ENCODE assay signal across 29 cellular contexts in genomic region chr5:132211787-132212186, GRCh38. TPM values are rescaled to one million over a fixed set of nuclear protein-coding genes. Genes with fewer than 3 reads are reported as not detected.
DNase-seq lines count a peak whose midpoint lies in the region; ATAC-seq and TF ChIP-seq lines count a peak whose summit lies in the region.
"Had no signal": no experiment of that assay in that cellular context is flagged by ENCODE, and none has a peak within 500 bp of the region (broad histone marks: within the 10 kb centered on the region; RNA-seq: fewer than 3 reads in every experiment).

No MANE protein-coding gene starts in this region.

- 0 out of 2 replicates have a peak, but pooled peaks cover 5% of the 10 kb centered on the region for H3K9me2 ChIP-seq in GM23338 (ENCODE audit: insufficient read depth)

- peaks cover 6% of the 10 kb centered on the region; the same call in 2 of the 3 replicates for H3K4me1 Mint-ChIP-seq in GM23338
- H3K4me1 Mint-ChIP-seq in CD4-positive, alpha-beta memory T cell: no peaks in the 10 kb centered on the region
- H3K4me1 Mint-ChIP-seq in activated T-cell treated with anti-CD3 and anti-CD28 coated beads, Interleukin-2, amount 50 U/mL, for 24 hours (ENCODE audit: low read depth): no peaks in the 10 kb centered on the region
- H3K4me1 Mint-ChIP-seq: activated naive CD4-positive, alpha-beta T cell treated with anti-CD3 and anti-CD28 coated beads, Interleukin-2, amount 50 U/mL, for 24 hours; activated T-helper 17 cell treated with anti-CD3 and anti-CD28 coated beads, Interleukin-2, amount 50 U/mL, for 72 hours; IgD-negative memory B cell had no signal

- no peak for ATAC-seq in GM23338
- ATAC-seq: activated T-helper 17 cell treated with anti-CD3 and anti-CD28 coated beads, Interleukin-2, amount 50 U/mL, for 72 hours; right lobe of liver; stimulated activated effector memory CD8-positive, alpha-beta T cell treated with anti-CD3 and anti-CD28 coated beads, Interleukin-12 subunit alpha, Interleukin-12 subunit beta, amount 100 ng/mL, for 72 hours had no signal

- no peaks in the 10 kb centered on the region for H3K27me3 ChIP-seq in GM23338 (ENCODE audit: insufficient read depth)
- H3K27me3 ChIP-seq in left ventricle myocardium inferior (ENCODE audit: low read depth): no peaks in the 10 kb centered on the region
- H3K27me3 ChIP-seq in tibial artery: no peaks in the 10 kb centered on the region
- H3K27me3 ChIP-seq in CD4-positive, alpha-beta memory T cell (ENCODE audit: insufficient read depth, low read length): no peaks in the 10 kb centered on the region
- H3K27me3 ChIP-seq: esophagus muscularis mucosa, neural progenitor cell, right lobe of liver, SJSA1 had no signal

- no peak overlapping the region for H3K4me2 ChIP-seq in GM23338
- H3K4me2 ChIP-seq: neural progenitor cell had no signal

- H3K9me3 ChIP-seq in left ventricle myocardium inferior (replicated peaks) (no peaks in the 10 kb centered on the region), tibial artery (no peaks in the 10 kb centered on the region)
- no peaks in the 10 kb centered on the region for H3K9me3 ChIP-seq in CD4-positive, alpha-beta memory T cell (ENCODE audit: control insufficient read depth in 1 of 2, low read length in 2 of 2)
- H3K9me3 ChIP-seq: esophagus muscularis mucosa, right lobe of liver, SJSA1 had no signal

- DNase-seq in GM23338 (ENCODE audit: low spot score): peak; percentile 3
- DNase-seq in astrocyte of the hippocampus (ENCODE audit: low read depth, low spot score): peak; percentile 58
- peak; percentile 50 for DNase-seq in left ventricle myocardium inferior
- peak in 1 of 2 donors; percentile 61 for DNase-seq in tibial artery
- DNase-seq in CD4-positive, alpha-beta memory T cell: no peak
- DNase-seq in activated T-cell treated with anti-CD3 and anti-CD28 coated beads, Interleukin-2, amount 50 U/mL, for 24 hours: no peak
- DNase-seq in middle frontal gyrus (ENCODE audit: extremely low spot score, low spot score): no peak
- DNase-seq: activated CD4-positive, alpha-beta T cell treated with anti-CD3 and anti-CD28 coated beads, Interleukin-2, amount 50 U/mL, for 4 hours; activated CD4-positive, CD25-positive, alpha-beta regulatory T cell; activated CD8-positive, alpha-beta memory T cell treated with anti-CD3 and anti-CD28 coated beads, Interleukin-2, amount 50 U/mL, for 4 hours; AML-193; foreskin melanocyte; GDM1; H7; NCI-H1105; NCI-H187 treated with DMSO at 0.1 percent for 48 hours; NCI-H748 treated with DMSO at 0.1 percent for 48 hours; right lobe of liver; stimulated activated CD4-positive, alpha-beta T cell treated with anti-CD3 and anti-CD28 coated beads, Interleukin-4, amount 100 ng/mL, for 24 hours; T-helper 1 cell had no signal

- intact Hi-C loops in left ventricle myocardium inferior (cut with micrococcal nuclease) (no loop called here), tibial artery (cut with DNase I; ENCODE audit: low total_unique reads) (no loop called here)
- intact Hi-C loops in CD4-positive, alpha-beta memory T cell (cut with micrococcal nuclease): no loop called here

- H3K27me3 Mint-ChIP-seq in GM23338 (ENCODE audit: insufficient read depth, low read depth, poor library complexity): peaks cover 4% of the 10 kb centered on the region
- no peaks in the 10 kb centered on the region for H3K27me3 Mint-ChIP-seq in CD4-positive, alpha-beta memory T cell
- H3K27me3 Mint-ChIP-seq in activated T-cell treated with anti-CD3 and anti-CD28 coated beads, Interleukin-2, amount 50 U/mL, for 24 hours: no peaks in the 10 kb centered on the region
- H3K27me3 Mint-ChIP-seq: activated naive CD4-positive, alpha-beta T cell treated with anti-CD3 and anti-CD28 coated beads, Interleukin-2, amount 50 U/mL, for 24 hours; activated T-helper 17 cell treated with anti-CD3 and anti-CD28 coated beads, Interleukin-2, amount 50 U/mL, for 72 hours; IgD-negative memory B cell had no signal

- no peak overlapping the region for H3K27ac Mint-ChIP-seq in GM23338
- no peak overlapping the region for H3K27ac Mint-ChIP-seq in CD4-positive, alpha-beta memory T cell
- H3K27ac Mint-ChIP-seq in activated T-cell treated with anti-CD3 and anti-CD28 coated beads, Interleukin-2, amount 50 U/mL, for 24 hours: no peak overlapping the region
- H3K27ac Mint-ChIP-seq: activated naive CD4-positive, alpha-beta T cell treated with anti-CD3 and anti-CD28 coated beads, Interleukin-2, amount 50 U/mL, for 24 hours; activated T-helper 17 cell treated with anti-CD3 and anti-CD28 coated beads, Interleukin-2, amount 50 U/mL, for 72 hours; IgD-negative memory B cell; mesothelial cell of epicardium; neural progenitor cell; stimulated activated effector memory CD8-positive, alpha-beta T cell treated with anti-CD3 and anti-CD28 coated beads, Interleukin-12 subunit alpha, Interleukin-12 subunit beta, amount 100 ng/mL, for 72 hours had no signal

- H3K4me3 Mint-ChIP-seq in GM23338: no peak overlapping the region
- H3K4me3 Mint-ChIP-seq in CD4-positive, alpha-beta memory T cell: no peak overlapping the region
- no peak overlapping the region for H3K4me3 Mint-ChIP-seq in activated T-cell treated with anti-CD3 and anti-CD28 coated beads, Interleukin-2, amount 50 U/mL, for 24 hours
- H3K4me3 Mint-ChIP-seq: activated naive CD4-positive, alpha-beta T cell treated with anti-CD3 and anti-CD28 coated beads, Interleukin-2, amount 50 U/mL, for 24 hours; activated T-helper 17 cell treated with anti-CD3 and anti-CD28 coated beads, Interleukin-2, amount 50 U/mL, for 72 hours; IgD-negative memory B cell; mesothelial cell of epicardium; neural progenitor cell; stimulated activated effector memory CD8-positive, alpha-beta T cell treated with anti-CD3 and anti-CD28 coated beads, Interleukin-12 subunit alpha, Interleukin-12 subunit beta, amount 100 ng/mL, for 72 hours had no signal

- no peaks in the 10 kb centered on the region for H3F3A ChIP-seq in GM23338 (replicated peaks; ENCODE audit: low read depth)

- POLR2A ChIA-PET in CD4-positive, alpha-beta memory T cell (lab: Charles Lee; ENCODE audit: partially characterized antibody): no interaction called here

- CTCF ChIA-PET in CD4-positive, alpha-beta memory T cell (lab: Charles Lee; ENCODE audit: partially characterized antibody): interaction anchor here (0.9 to 4.2 kb wide), 3 partner anchors 12 to 150 kb away, joined by 3 to 18 read pairs (median 3); no protein-coding TSS in a partner anchor

- no peak overlapping the region for H2AFZ ChIP-seq in GM23338
- H2AFZ ChIP-seq: neural progenitor cell, parathyroid adenoma had no signal

- H3K27ac ChIP-seq in GM23338 (ENCODE audit: low read depth) (no peak overlapping the region), left ventricle myocardium inferior (replicated peaks) (peak overlapping the region; percentile 97), tibial artery (peak overlapping the region; percentile 4 to 37)
- H3K27ac ChIP-seq in CD4-positive, alpha-beta memory T cell (ENCODE audit: low read depth, low read length): no peak overlapping the region
- H3K27ac ChIP-seq: esophagus muscularis mucosa, neural progenitor cell, parathyroid adenoma, right lobe of liver, SJSA1 had no signal

- H3K4me3 ChIP-seq in GM23338: no peak overlapping the region
- no peak overlapping the region for H3K4me3 ChIP-seq in left ventricle myocardium inferior
- H3K4me3 ChIP-seq in tibial artery: no peak overlapping the region
- no peak overlapping the region for H3K4me3 ChIP-seq in CD4-positive, alpha-beta memory T cell (ENCODE audit: low read length in 2 of 2)
- H3K4me3 ChIP-seq: esophagus muscularis mucosa, neural progenitor cell, right lobe of liver, SJSA1 had no signal

- H3K4me1 ChIP-seq in GM23338 (ENCODE audit: insufficient read depth): no peaks in the 10 kb centered on the region
- H3K4me1 ChIP-seq in left ventricle myocardium inferior: peaks cover 87% of the 10 kb centered on the region
- H3K4me1 ChIP-seq in tibial artery: peaks cover 7 to 34% (median 21%) of the 10 kb centered on the region in 4 donors
- no peaks in the 10 kb centered on the region for H3K4me1 ChIP-seq in CD4-positive, alpha-beta memory T cell (ENCODE audit: insufficient read depth, low read length)
- H3K4me1 ChIP-seq: right lobe of liver had no signal

- H3K36me3 Mint-ChIP-seq in GM23338 (ENCODE audit: low read depth): no peaks in the 10 kb centered on the region
- no peaks in the 10 kb centered on the region for H3K36me3 Mint-ChIP-seq in CD4-positive, alpha-beta memory T cell
- H3K36me3 Mint-ChIP-seq in activated T-cell treated with anti-CD3 and anti-CD28 coated beads, Interleukin-2, amount 50 U/mL, for 24 hours (ENCODE audit: low read depth): no peaks in the 10 kb centered on the region
- H3K36me3 Mint-ChIP-seq: activated naive CD4-positive, alpha-beta T cell treated with anti-CD3 and anti-CD28 coated beads, Interleukin-2, amount 50 U/mL, for 24 hours had no signal

- no peaks in the 10 kb centered on the region for H3K79me2 ChIP-seq in GM23338 (replicated peaks; ENCODE audit: insufficient read depth)
- H3K79me2 ChIP-seq: parathyroid adenoma had no signal

- H3K9me3 Mint-ChIP-seq in GM23338: no peaks in the 10 kb centered on the region
- no peaks in the 10 kb centered on the region for H3K9me3 Mint-ChIP-seq in CD4-positive, alpha-beta memory T cell
- no peaks in the 10 kb centered on the region for H3K9me3 Mint-ChIP-seq in activated T-cell treated with anti-CD3 and anti-CD28 coated beads, Interleukin-2, amount 50 U/mL, for 24 hours
- H3K9me3 Mint-ChIP-seq: activated naive CD4-positive, alpha-beta T cell treated with anti-CD3 and anti-CD28 coated beads, Interleukin-2, amount 50 U/mL, for 24 hours; activated T-helper 17 cell treated with anti-CD3 and anti-CD28 coated beads, Interleukin-2, amount 50 U/mL, for 72 hours; IgD-negative memory B cell; mesothelial cell of epicardium; neural progenitor cell; stimulated activated effector memory CD8-positive, alpha-beta T cell treated with anti-CD3 and anti-CD28 coated beads, Interleukin-12 subunit alpha, Interleukin-12 subunit beta, amount 100 ng/mL, for 72 hours had no signal

- H4K20me1 ChIP-seq in GM23338 (replicated peaks; ENCODE audit: insufficient read depth): no peaks in the 10 kb centered on the region

- TF ChIP-seq CTCF in GM23338 (conservative IDR thresholded peaks at IDR 0.05; ENCODE audit: low read depth in 2 of 2) (no peak), left ventricle myocardium inferior (IDR thresholded peaks at IDR 0.05; ENCODE audit: borderline replicate concordance) (no peak), tibial artery (IDR thresholded peaks at IDR 0.05) (no peak)

- no peaks in the 10 kb centered on the region for H3K36me3 ChIP-seq in GM23338 (ENCODE audit: insufficient read depth)
- peaks cover 73% of the 10 kb centered on the region for H3K36me3 ChIP-seq in left ventricle myocardium inferior
- peaks cover 14 to 72% (median 39%) of the 10 kb centered on the region in 3 donors for H3K36me3 ChIP-seq in tibial artery
- H3K36me3 ChIP-seq in CD4-positive, alpha-beta memory T cell (ENCODE audit: insufficient read depth, low read length): no peaks in the 10 kb centered on the region
- H3K36me3 ChIP-seq: neural progenitor cell had no signal

RNA-seq across cellular contexts. Expression of gene P4HA2, which starts 15.9 kb away (rescaled TPM):
- total RNA-seq in GM23338 (2014; rRNA removed; shearing (Covaris generic)): 8.0 and 10.3 TPM in 2 replicates
- polyA plus RNA-seq in GM23338 (2016; fragmentation: Nextera tagmentation; extraction: Ambion mirVana): 5.9 and 8.1 TPM in 2 replicates
- 80.5 TPM for total RNA-seq in left ventricle myocardium inferior
- under 1 TPM; 0.28 to 0.96 TPM for total RNA-seq in CD4-positive, alpha-beta memory T cell
- polyA plus RNA-seq in CD4-positive, alpha-beta memory T cell: under 1 TPM in 1 of 2 donors, not detected in 1; 0.14 TPM

RNA-seq across cellular contexts. Expression of gene PDLIM4, which starts 45.7 kb away (rescaled TPM):
- total RNA-seq in GM23338 (2014; rRNA removed; shearing (Covaris generic)): 17.4 and 31.8 TPM in 2 replicates
- 25.2 and 28.0 TPM in 2 replicates for polyA plus RNA-seq in GM23338 (2016; fragmentation: Nextera tagmentation; extraction: Ambion mirVana)
- total RNA-seq in left ventricle myocardium inferior: 4.8 TPM
- not detected for total RNA-seq in CD4-positive, alpha-beta memory T cell
- not detected for polyA plus RNA-seq in CD4-positive, alpha-beta memory T cell
- total RNA-seq: activated T-helper 17 cell treated with anti-CD3 and anti-CD28 coated beads, Interleukin-2, amount 50 U/mL, for 72 hours had no signal
- polyA plus RNA-seq: IgD-negative memory B cell had no signal

Comparison
In these comparisons a context has a peak if more than half of its experiments do, and no peak if none do; other contexts are left out.
1. DNase-seq: peak in GM23338 (single experiment), astrocyte of the hippocampus (single experiment) and left ventricle myocardium inferior (single experiment); none in CD4-positive, alpha-beta memory T cell (0 of 5), activated T-cell treated with anti-CD3 and anti-CD28 coated beads, Interleukin-2, amount 50 U/mL, for 24 hours (single experiment) and middle frontal gyrus (single experiment).
2. H3K27ac ChIP-seq: peak in left ventricle myocardium inferior (single experiment) and tibial artery (2 of 2); none in GM23338 (single experiment) and CD4-positive, alpha-beta memory T cell (single experiment).